In the genomic region with DNA sequence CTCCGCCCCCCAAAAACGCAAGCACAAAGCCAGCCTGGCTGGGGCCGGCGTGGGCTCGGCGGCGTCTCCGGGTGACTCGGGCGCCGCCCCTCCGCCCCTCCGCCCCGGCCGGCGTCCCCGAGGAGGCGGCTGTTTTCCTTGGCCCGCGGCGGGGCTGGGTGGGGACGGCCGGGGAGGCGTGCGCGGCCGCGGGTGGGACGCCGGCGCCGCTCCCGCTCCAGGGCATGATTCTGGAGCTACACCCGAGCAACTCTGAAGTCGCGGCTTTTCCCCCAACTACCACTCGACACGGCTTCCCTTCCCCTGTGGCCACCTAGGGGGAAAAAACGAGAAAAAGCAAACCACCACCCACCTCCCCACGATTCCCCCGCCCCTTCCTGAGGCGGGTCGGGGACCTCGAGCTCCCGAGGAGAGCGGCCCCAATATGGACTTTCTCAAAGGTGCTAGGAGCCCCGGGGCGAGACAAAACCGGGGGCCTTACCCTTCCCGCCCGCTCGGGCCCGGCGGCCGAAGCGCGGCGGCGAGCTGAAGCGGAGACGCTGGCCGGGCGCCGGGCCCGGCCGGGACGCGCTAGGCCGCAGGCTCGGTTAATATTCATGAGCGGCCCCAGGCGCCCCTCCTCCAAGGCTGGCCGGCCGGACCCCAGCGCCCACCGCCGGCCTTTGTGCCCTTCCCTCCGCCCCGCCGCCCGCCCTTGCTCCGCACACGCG, we compare ENCODE assay signal across 8 cellular contexts. TPM values are rescaled to one million over a fixed set of nuclear protein-coding genes. Genes with fewer than 3 reads are reported as not detected.
DNase-seq lines count a peak whose midpoint lies in the region; ATAC-seq and TF ChIP-seq lines count a peak whose summit lies in the region.

No MANE protein-coding gene starts in this region.

- H3K4me3 Mint-ChIP-seq in central memory CD8-positive, alpha-beta T cell: peak overlapping the region; percentile 89

- no peak overlapping the region for H3K27ac Mint-ChIP-seq in central memory CD8-positive, alpha-beta T cell (ENCODE audit: low read depth)

- H3K4me3 ChIP-seq in WI38 (ENCODE audit: low read depth, low read length): peak overlapping the region; percentile 90

- ATAC-seq in GM19463 (IDR thresholded peaks at IDR 0.05; ENCODE audit: unreplicated experiment): peak; percentile 22
- ATAC-seq in central memory CD8-positive, alpha-beta T cell (replicated peaks; ENCODE audit: extremely low read depth, poor library complexity, severe bottlenecking): peak; percentile 5

- no peaks in the 10 kb centered on the region for H3K27me3 ChIP-seq in layer of hippocampus (ENCODE audit: control insufficient read depth, insufficient read depth, low read length)

- peaks cover 10% of the 10 kb centered on the region for H3K36me3 Mint-ChIP-seq in central memory CD8-positive, alpha-beta T cell (ENCODE audit: insufficient read depth)

- H3K27me3 Mint-ChIP-seq in central memory CD8-positive, alpha-beta T cell: no peaks in the 10 kb centered on the region

- H3K27ac ChIP-seq in layer of hippocampus (ENCODE audit: low read depth, low read length): peak overlapping the region; percentile 94

- no peaks in the 10 kb centered on the region for H3K9me3 Mint-ChIP-seq in central memory CD8-positive, alpha-beta T cell

- in situ Hi-C loops in Caki2 (cut with HindIII; ENCODE audit: low pct_unique_long_range_greater_than_20kb, low sequenced_read_pairs): no loop called here

- peak; percentile 74 for DNase-seq in Caki2 (ENCODE audit: low read depth)
- peak; percentile 61 for DNase-seq in HT1080 (ENCODE audit: low read depth)
- DNase-seq in central memory CD8-positive, alpha-beta T cell (ENCODE audit: low spot score in 2 of 2): peak in 1 of 2 donors; percentile 22
- DNase-seq in stimulated activated CD4-positive, alpha-beta T cell treated with anti-CD3 and anti-CD28 coated beads, Interleukin-1b, Interleukin-23, amount 100 ng/mL, for 48 hours: peak; percentile 33
- no peak for DNase-seq in cortex of kidney (lab: John Stamatoyannopoulos, UW)

- no peak for TF ChIP-seq CTCF in WI38 (IDR thresholded peaks at IDR 0.05; ENCODE audit: low read depth, low read length)

- H3K4me1 Mint-ChIP-seq in central memory CD8-positive, alpha-beta T cell: peaks cover 20% of the 10 kb centered on the region

RNA-seq across cellular contexts. Expression of a gene that starts 0.9 kb away (rescaled TPM):
- total RNA-seq in Caki2 (2014; rRNA removed; shearing (Covaris generic); ENCODE audit: low replicate concordance): 18.7 and 29.5 TPM in 2 replicates
- total RNA-seq in HT1080 (2014; rRNA removed; shearing (Covaris generic)): 59.1 and 70.1 TPM in 2 replicates
- 32.1 and 46.1 TPM in 2 replicates for polyA plus RNA-seq in HT1080 (2015; cell fraction: cytosol; rRNA removed)
- polyA plus RNA-seq in HT1080 (2015; cell fraction: nucleus; rRNA removed): 65.3 and 75.8 TPM in 2 replicates
